8 cellular contexts compared by ENCODE assay signal in genomic region chr9:34126207-34127034, GRCh38. TPM values are rescaled to one million over a fixed set of nuclear protein-coding genes. Genes with fewer than 3 reads are reported as not detected.
DNase-seq lines count a peak whose midpoint lies in the region; ATAC-seq, FAIRE-seq and TF ChIP-seq lines count a peak whose summit lies in the region.

TSS of gene DCAF12 (minus strand) at chr9:34126698. CDS start at chr9:34126431, 267 bp downstream.

- no peaks in the 10 kb centered on the region for H3K27me3 Mint-ChIP-seq in Caco-2 (ENCODE audit: insufficient read depth, unreplicated experiment)

- H3K27ac ChIP-seq in mesodermal cell (ENCODE audit: low read depth, low read length, severe bottlenecking): peak within 1 kb of the TSS; percentile 88

- H3K9me3 Mint-ChIP-seq in Caco-2 (ENCODE audit: unreplicated experiment): no peaks in the 10 kb centered on the region

- H3K4me3 Mint-ChIP-seq in Caco-2 (ENCODE audit: unreplicated experiment): peak within 1 kb of the TSS; percentile 86

- peaks cover 27% of the 10 kb centered on the region for H3K4me1 Mint-ChIP-seq in Caco-2 (ENCODE audit: low read depth, unreplicated experiment)

- peak within 1 kb of the TSS; percentile 90 for H3K27ac Mint-ChIP-seq in Caco-2 (ENCODE audit: unreplicated experiment)

- BruUV-seq in Caco-2 (replicated peaks; lab: Mats Ljungman, UMichigan): no TSS peak

- H3K4me3 ChIP-seq in Caco-2 (ENCODE audit: low read depth, low read length): peak within 1 kb of the TSS; percentile 62
- peak within 1 kb of the TSS; percentile 98 for H3K4me3 ChIP-seq in mesodermal cell (ENCODE audit: extremely low read depth, insufficient read depth, low read length, poor library complexity, severe bottlenecking)

- POLR2A ChIA-PET in Caco-2 (lab: Charles Lee): interaction anchor here (0.5 to 1.4 kb wide), 4 partner anchors 9 to 77 kb away, joined by 3 to 5 read pairs (median 4); partner anchors contain the start of genes UBAP1 and UBAP2

- H3K4me1 ChIP-seq in Caco-2 (peaks cover 21% of the 10 kb centered on the region), mesodermal cell (ENCODE audit: control insufficient read depth, insufficient read depth, low read length, poor library complexity, severe bottlenecking) (peaks cover 10% of the 10 kb centered on the region)

- TF ChIP-seq CTCF in Caco-2 (IDR thresholded peaks at IDR 0.05; ENCODE audit: insufficient read depth in 1 of 2, low read depth in 1 of 2, low read length in 1 of 2, severe bottlenecking in 1 of 2, unreplicated experiment in 1 of 2): no peak

- peak; percentile 46 for FAIRE-seq in endometrium (lab: Jason Lieb, UNC)

- DNase-seq in Caco-2 (peak; percentile 89 to 92), HT1080 (ENCODE audit: low read depth) (peak; percentile 90), NOMO-1 treated with dmso at 0.1 percent for 144 hours (lab: John Stamatoyannopoulos, UW; ENCODE audit: unreplicated experiment) (peak; percentile 98)
- peak; percentile 88 for DNase-seq in activated CD8-positive, alpha-beta memory T cell treated with anti-CD3 and anti-CD28 coated beads, Interleukin-2, amount 50 U/mL, for 4 hours
- DNase-seq in stimulated activated CD8-positive, alpha-beta memory T cell treated with anti-CD3 and anti-CD28 coated beads, Interleukin-15, amount 100 ng/mL, for 24 hours (ENCODE audit: low read depth): peak; percentile 66

- ATAC-seq in GM21360 (IDR thresholded peaks at IDR 0.05; ENCODE audit: unreplicated experiment): peak; percentile 66

- intact Hi-C loops in Caco-2 (cut with micrococcal nuclease; ENCODE audit: unreplicated experiment): loop anchor here (1.0 to 2.0 kb wide), 6 partner anchors 20 to 251 kb away; no protein-coding TSS in a partner anchor

- peaks cover 32% of the 10 kb centered on the region for H3K36me3 Mint-ChIP-seq in Caco-2 (ENCODE audit: insufficient read depth, unreplicated experiment)

- H3K9me3 ChIP-seq in Caco-2: no peaks in the 10 kb centered on the region
- no peaks in the 10 kb centered on the region for H3K9me3 ChIP-seq in mesodermal cell (ENCODE audit: control insufficient read depth, low read length)

- no peaks in the 10 kb centered on the region for H3K36me3 ChIP-seq in Caco-2 (ENCODE audit: control insufficient read depth, insufficient read depth, low read length)
- H3K36me3 ChIP-seq in mesodermal cell (ENCODE audit: control insufficient read depth, insufficient read depth, low read length): peaks cover 33% of the 10 kb centered on the region

- CTCF ChIA-PET in Caco-2 (lab: Charles Lee): interaction anchor here (0.9 to 1.4 kb wide), 3 partner anchors 18 to 117 kb away, joined by 3 to 5 read pairs (median 3); no protein-coding TSS in a partner anchor

- WGBS in mesodermal cell (ENCODE audit: insufficient coverage in 2 of 2), 2 experiments: 0% methylated on average over 19 to 44 of the region's 67 CpGs

- H3K27me3 ChIP-seq in Caco-2 (replicated peaks; ENCODE audit: control insufficient read depth, insufficient read depth, low read length): no peaks in the 10 kb centered on the region

RNA-seq across cellular contexts. Expression of gene DCAF12, which starts in this region (rescaled TPM):
- 33.0 and 34.1 TPM in 2 replicates for total RNA-seq in Caco-2 (2022)
- 25.1 and 29.2 TPM in 2 replicates for total RNA-seq in HT1080 (2014; rRNA removed; shearing (Covaris generic))
- 34.4 and 40.1 TPM in 2 replicates for polyA plus RNA-seq in HT1080 (2015; cell fraction: cytosol; rRNA removed)
- 26.1 and 27.5 TPM in 2 replicates for polyA plus RNA-seq in HT1080 (2015; cell fraction: nucleus; rRNA removed)
- 36.3 TPM for polyA plus RNA-seq in mesodermal cell (2013, experiment 1 of 2)
- 31.8 TPM for polyA plus RNA-seq in mesodermal cell (2013, experiment 2 of 2)

Comparison
In these comparisons a context has a peak if more than half of its experiments do, and no peak if none do; other contexts are left out.
1. Peak in every context shown above with its lines: DNase-seq, ATAC-seq, H3K4me3 ChIP-seq and H3K27ac ChIP-seq.